Comparison of ENCODE assay signal across 18 cellular contexts in the genomic region with DNA sequence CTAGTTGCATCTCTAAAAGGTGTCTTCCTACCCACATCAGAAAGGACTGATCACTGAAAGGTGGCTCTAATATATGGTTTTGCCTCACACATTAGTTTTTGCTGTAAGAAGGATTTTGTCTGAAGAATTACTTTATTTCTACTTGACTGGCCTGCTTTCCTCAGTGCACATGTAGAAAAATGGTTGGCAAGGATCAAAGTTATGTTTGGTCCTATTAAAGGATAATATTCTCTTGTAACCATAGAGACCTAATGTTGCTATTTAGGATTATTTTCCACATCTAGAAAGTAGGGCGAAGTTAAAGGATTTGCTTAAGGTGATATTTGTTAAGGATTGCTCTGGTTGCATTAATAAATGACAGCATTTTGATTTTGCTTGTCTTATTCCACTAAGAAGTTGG. TPM values are rescaled to one million over a fixed set of nuclear protein-coding genes. Genes with fewer than 3 reads are reported as not detected.
DNase-seq lines count a peak whose midpoint lies in the region; ATAC-seq and TF ChIP-seq lines count a peak whose summit lies in the region.
"Had no signal": no experiment of that assay in that cellular context is flagged by ENCODE, and none has a peak within 500 bp of the region (broad histone marks: within the 10 kb centered on the region; RNA-seq: fewer than 3 reads in every experiment).

No MANE protein-coding gene starts in this region.

- H3K27ac Mint-ChIP-seq in endothelial cell (ENCODE audit: unreplicated experiment), result peak overlapping the region; percentile 15
- H3K27ac Mint-ChIP-seq: CD14-positive monocyte had no signal

- H3K9me3 Mint-ChIP-seq in endothelial cell (ENCODE audit: unreplicated experiment), result no peaks in the 10 kb centered on the region

- H3K27me3 Mint-ChIP-seq in endothelial cell (ENCODE audit: unreplicated experiment), result peaks cover 1% of the 10 kb centered on the region
- H3K27me3 Mint-ChIP-seq: CD4-positive, alpha-beta memory T cell had no signal

- no peak overlapping the region for H3K27ac ChIP-seq in right atrium auricular region
- H3K27ac ChIP-seq: BLaER1 had no signal

- no peak for TF ChIP-seq CTCF in right atrium auricular region (IDR thresholded peaks at IDR 0.05)
- TF ChIP-seq CTCF in endothelial cell (IDR thresholded peaks at IDR 0.05; ENCODE audit: unreplicated experiment), result no peak

- no peaks in the 10 kb centered on the region for H3K9me3 ChIP-seq in right atrium auricular region
- H3K9me3 ChIP-seq: BLaER1 had no signal

- H3K4me1 ChIP-seq in right atrium auricular region, result no peaks in the 10 kb centered on the region
- H3K4me1 ChIP-seq: BLaER1 had no signal

- H3K4me1 Mint-ChIP-seq in endothelial cell (ENCODE audit: unreplicated experiment), result no peaks in the 10 kb centered on the region

- H3K36me3 ChIP-seq in right atrium auricular region, result no peaks in the 10 kb centered on the region
- H3K36me3 ChIP-seq: BLaER1 had no signal

- intact Hi-C loops in left ventricle myocardium superior (cut with micrococcal nuclease), result no loop called here
- intact Hi-C loops in sciatic nerve (cut with DNase I), result no loop called here
- intact Hi-C loops in posterior cingulate gyrus (cut with DNase I), result no loop called here

- DNase-seq in left ventricle myocardium superior (no peak), right atrium auricular region (ENCODE audit: low spot score) (no peak), endothelial cell (ENCODE audit: low spot score) (no peak), sciatic nerve (ENCODE audit: low spot score) (no peak), NOMO-1 (lab: John Stamatoyannopoulos, UW; ENCODE audit: unreplicated experiment in 2 of 2) (no peak), posterior cingulate gyrus (no peak), glomerular visceral epithelial cell (ENCODE audit: extremely low spot score) (no peak)
- DNase-seq: 8988T; CD4-positive, alpha-beta memory T cell; DMS153; DMS79; GDM1; GOT3; H7 had no signal

- peaks cover 56% of the 10 kb centered on the region for H3K36me3 Mint-ChIP-seq in endothelial cell (ENCODE audit: low read depth, unreplicated experiment)

- ATAC-seq in left ventricle myocardium superior (peak; percentile 25), sciatic nerve (peak; percentile 46)
- ATAC-seq: HCT116, HepG2 had no signal

- no peaks in the 10 kb centered on the region for H3K27me3 ChIP-seq in right atrium auricular region
- H3K27me3 ChIP-seq: BLaER1 had no signal

- no peak overlapping the region for H3K4me3 Mint-ChIP-seq in endothelial cell (ENCODE audit: unreplicated experiment)
- H3K4me3 Mint-ChIP-seq: CD14-positive monocyte; CD4-positive, alpha-beta memory T cell had no signal

- no peak overlapping the region for H3K4me3 ChIP-seq in right atrium auricular region
- H3K4me3 ChIP-seq: BLaER1 had no signal

RNA-seq across cellular contexts. Expression of gene PHACTR2, which starts 40.7 kb away (rescaled TPM):
- 88.1 TPM for total RNA-seq in left ventricle myocardium superior
- total RNA-seq in right atrium auricular region, result 10 to 100 TPM; 47.6 to 54.4 TPM
- total RNA-seq in endothelial cell (ENCODE audit: unreplicated experiment), result 181 TPM
- 141 TPM for total RNA-seq in sciatic nerve
